Comparison of ENCODE assay signal across 16 cellular contexts in genomic region chr9:112820886-112821285, GRCh38.
DNase-seq lines count a peak whose midpoint lies in the region; ATAC-seq and TF ChIP-seq lines count a peak whose summit lies in the region.
"Had no signal": no experiment of that assay in that cellular context is flagged by ENCODE, and none has a peak within 500 bp of the region (broad histone marks: within the 10 kb centered on the region; RNA-seq: fewer than 3 reads in every experiment).

No MANE protein-coding gene starts in this region.

- no peaks in the 10 kb centered on the region for H3K36me3 ChIP-seq in adipocyte (ENCODE audit: control insufficient read depth, insufficient read depth, low read length, severe bottlenecking)

- H3K4me3 ChIP-seq in AG04450 (ENCODE audit: low read depth, low read length): no peak overlapping the region
- H3K4me3 ChIP-seq in adipocyte (ENCODE audit: low read length): no peak overlapping the region
- H3K4me3 ChIP-seq in fibroblast of mammary gland (ENCODE audit: control insufficient read depth, low read depth, low read length): no peak overlapping the region
- H3K4me3 ChIP-seq: lung, transverse colon had no signal

- TF ChIP-seq CTCF in AG04450 (IDR thresholded peaks at IDR 0.05; ENCODE audit: low read depth, low read length): no peak
- no peak for TF ChIP-seq CTCF in fibroblast of mammary gland (conservative IDR thresholded peaks at IDR 0.05; ENCODE audit: control insufficient read depth, insufficient read depth, low read depth, low read length)

- H3K27ac ChIP-seq in AG04450 (ENCODE audit: low read depth, low read length): no peak overlapping the region
- H3K27ac ChIP-seq: transverse colon had no signal

- no peaks in the 10 kb centered on the region for H3K36me3 Mint-ChIP-seq in activated CD8-positive, alpha-beta memory T cell treated with anti-CD3 and anti-CD28 coated beads, Interleukin-2, amount 10 ng/mL, durations not matched to agents 7 days and 5 days

- peak; percentile 6 for DNase-seq in AG04450 (ENCODE audit: low read depth, low spot score)
- peak; percentile 56 for DNase-seq in GM04504 (ENCODE audit: low read depth)
- peak; percentile 66 for DNase-seq in adipocyte (ENCODE audit: low read depth)
- DNase-seq in fibroblast of mammary gland (ENCODE audit: low read depth): peak; percentile 74
- DNase-seq in NCI-H2171 treated with DMSO at 0.1 percent for 48 hours (lab: John Stamatoyannopoulos, UW): no peak
- DNase-seq in activated CD8-positive, alpha-beta memory T cell treated with anti-CD3 and anti-CD28 coated beads, Interleukin-2, amount 10 ng/mL, durations not matched to agents 7 days and 5 days: no peak
- no peak for DNase-seq in HEK293T (ENCODE audit: extremely low spot score)
- no peak for DNase-seq in NCI-H226
- DNase-seq: activated CD4-positive, alpha-beta T cell treated with anti-CD3 and anti-CD28 coated beads for 4 hours; DND-41; head of caudate nucleus; NCI-H1417; right cardiac atrium; stimulated activated naive B cell treated with anti-CD40 and anti-IgM and Interleukin-4, amounts not matched to agents 10 μg/mL and 1 μg/mL and 100 μg/mL, for 72 hours; transverse colon had no signal

- peaks cover 30% of the 10 kb centered on the region for H3K4me1 ChIP-seq in adipocyte (ENCODE audit: control insufficient read depth, insufficient read depth, low read length)

- no peaks in the 10 kb centered on the region for H3K27me3 ChIP-seq in AG04450 (ENCODE audit: control insufficient read depth, insufficient read depth, low read length)
- H3K27me3 ChIP-seq in adipocyte (replicated peaks; ENCODE audit: control insufficient read depth, insufficient read depth, low read length): no peaks in the 10 kb centered on the region
- H3K27me3 ChIP-seq: transverse colon had no signal

- no peaks in the 10 kb centered on the region for H3K4me1 Mint-ChIP-seq in activated CD8-positive, alpha-beta memory T cell treated with anti-CD3 and anti-CD28 coated beads, Interleukin-2, amount 10 ng/mL, durations not matched to agents 7 days and 5 days

- CTCF ChIA-PET in AG04450 (lab: Charles Lee) (interaction anchor here (1.1 to 1.7 kb wide), 3 partner anchors 10 to 103 kb away, joined by 4 to 7 read pairs (median 4); partner anchors contain the start of gene INIP), HEK293T (lab: Yijun Ruan, JAX) (no interaction called here)
- CTCF ChIA-PET in activated CD8-positive, alpha-beta memory T cell treated with anti-CD3 and anti-CD28 coated beads, Interleukin-2, amount 10 ng/mL, durations not matched to agents 7 days and 5 days (lab: Charles Lee): no interaction called here

- no peak overlapping the region for H3K4me3 Mint-ChIP-seq in activated CD8-positive, alpha-beta memory T cell treated with anti-CD3 and anti-CD28 coated beads, Interleukin-2, amount 10 ng/mL, durations not matched to agents 7 days and 5 days
- H3K4me3 Mint-ChIP-seq: stimulated activated naive B cell treated with anti-CD40 and anti-IgM and Interleukin-4, amounts not matched to agents 10 μg/mL and 1 μg/mL and 100 μg/mL, for 72 hours had no signal

- H3K9me3 ChIP-seq in AG04450 (ENCODE audit: control insufficient read depth, insufficient read depth, low read length) (no peaks in the 10 kb centered on the region), adipocyte (ENCODE audit: control insufficient read depth, low read length) (no peaks in the 10 kb centered on the region)
- H3K9me3 ChIP-seq: transverse colon had no signal

- POLR2A ChIA-PET in AG04450 (lab: Yijun Ruan, JAX) (no interaction called here), HEK293T (lab: Yijun Ruan, JAX) (no interaction called here)

- H3K27ac Mint-ChIP-seq in activated CD8-positive, alpha-beta memory T cell treated with anti-CD3 and anti-CD28 coated beads, Interleukin-2, amount 10 ng/mL, durations not matched to agents 7 days and 5 days: no peak overlapping the region
- H3K27ac Mint-ChIP-seq: stimulated activated naive B cell treated with anti-CD40 and anti-IgM and Interleukin-4, amounts not matched to agents 10 μg/mL and 1 μg/mL and 100 μg/mL, for 72 hours had no signal

- H3K27me3 Mint-ChIP-seq in activated CD8-positive, alpha-beta memory T cell treated with anti-CD3 and anti-CD28 coated beads, Interleukin-2, amount 10 ng/mL, durations not matched to agents 7 days and 5 days: no peaks in the 10 kb centered on the region

- H3K9ac ChIP-seq in adipocyte (ENCODE audit: low read length): no peak overlapping the region

- no peak for ATAC-seq in activated CD8-positive, alpha-beta memory T cell treated with anti-CD3 and anti-CD28 coated beads, Interleukin-2, amount 10 ng/mL, durations not matched to agents 7 days and 5 days
- ATAC-seq: right cardiac atrium; stimulated activated naive B cell treated with anti-CD40 and anti-IgM and Interleukin-4, amounts not matched to agents 10 μg/mL and 1 μg/mL and 100 μg/mL, for 72 hours had no signal

- no peaks in the 10 kb centered on the region for H3K9me3 Mint-ChIP-seq in activated CD8-positive, alpha-beta memory T cell treated with anti-CD3 and anti-CD28 coated beads, Interleukin-2, amount 10 ng/mL, durations not matched to agents 7 days and 5 days (ENCODE audit: low read depth)
- H3K9me3 Mint-ChIP-seq: stimulated activated naive B cell treated with anti-CD40 and anti-IgM and Interleukin-4, amounts not matched to agents 10 μg/mL and 1 μg/mL and 100 μg/mL, for 72 hours had no signal

TF ChIP-seq in HEK293T, 16 proteins besides CTCF, POLR2A, EP300 and RAD21:
- no peak for TF ChIP-seq ARNT (IDR thresholded peaks at IDR 0.05)
- TF ChIP-seq ELF4 (IDR thresholded peaks at IDR 0.05): no peak

Comparison
In these comparisons a context has a peak if more than half of its experiments do, and no peak if none do; other contexts are left out.
1. DNase-seq: peak in AG04450 (single experiment), GM04504 (single experiment), adipocyte (single experiment) and fibroblast of mammary gland (single experiment); none in NCI-H2171 treated with DMSO at 0.1 percent for 48 hours (single experiment), activated CD8-positive, alpha-beta memory T cell treated with anti-CD3 and anti-CD28 coated beads, Interleukin-2, amount 10 ng/mL, durations not matched to agents 7 days and 5 days (single experiment), HEK293T (single experiment) and NCI-H226 (single experiment).